In genomic region chr11:62889126-62889483, GRCh38 we compare ENCODE assay signal across 8 cellular contexts. TPM values are rescaled to one million over a fixed set of nuclear protein-coding genes. Genes with fewer than 3 reads are reported as not detected.
DNase-seq lines count a peak whose midpoint lies in the region; ATAC-seq and TF ChIP-seq lines count a peak whose summit lies in the region.
"Had no signal": no experiment of that assay in that cellular context is flagged by ENCODE, and none has a peak within 500 bp of the region (broad histone marks: within the 10 kb centered on the region; RNA-seq: fewer than 3 reads in every experiment).

No MANE protein-coding gene starts in this region.

- H3K27me3 Mint-ChIP-seq in natural killer cell (ENCODE audit: low read depth in 2 of 2) (no peaks in the 10 kb centered on the region), glutamatergic neuron (ENCODE audit: unreplicated experiment) (peaks cover 3% of the 10 kb centered on the region)
- H3K27me3 Mint-ChIP-seq in natural killer cell treated with Interleukin-12 subunit alpha and Interleukin-12 subunit beta and Interleukin-15 and Interleukin-18, amount 100 ng/mL, for 72 hours: no peaks in the 10 kb centered on the region

- peaks cover 8 to 17% of the 10 kb centered on the region in 2 donors for H3K4me1 Mint-ChIP-seq in natural killer cell
- peaks cover 32% of the 10 kb centered on the region in 2 donors for H3K4me1 Mint-ChIP-seq in natural killer cell treated with Interleukin-12 subunit alpha and Interleukin-12 subunit beta and Interleukin-15 and Interleukin-18, amount 100 ng/mL, for 72 hours (ENCODE audit: low read depth in 2 of 2)
- H3K4me1 Mint-ChIP-seq in glutamatergic neuron (ENCODE audit: low read depth, unreplicated experiment): peaks cover 3% of the 10 kb centered on the region

- H3K4me3 Mint-ChIP-seq in natural killer cell (peak overlapping the region; percentile 37), glutamatergic neuron (ENCODE audit: unreplicated experiment) (peak overlapping the region; percentile 25)
- no peak overlapping the region for H3K4me3 Mint-ChIP-seq in natural killer cell treated with Interleukin-12 subunit alpha and Interleukin-12 subunit beta and Interleukin-15 and Interleukin-18, amount 100 ng/mL, for 72 hours

- H3K9me3 Mint-ChIP-seq in natural killer cell (no peaks in the 10 kb centered on the region), glutamatergic neuron (ENCODE audit: unreplicated experiment) (peaks cover 10% of the 10 kb centered on the region)
- no peaks in the 10 kb centered on the region for H3K9me3 Mint-ChIP-seq in natural killer cell treated with Interleukin-12 subunit alpha and Interleukin-12 subunit beta and Interleukin-15 and Interleukin-18, amount 100 ng/mL, for 72 hours

- intact Hi-C loops in natural killer cell (cut with micrococcal nuclease): no loop called here

- peaks cover 23% of the 10 kb centered on the region for H3K36me3 Mint-ChIP-seq in natural killer cell
- H3K36me3 Mint-ChIP-seq in natural killer cell treated with Interleukin-12 subunit alpha and Interleukin-12 subunit beta and Interleukin-15 and Interleukin-18, amount 100 ng/mL, for 72 hours: peaks cover 33% of the 10 kb centered on the region
- H3K36me3 Mint-ChIP-seq in glutamatergic neuron (ENCODE audit: unreplicated experiment): peaks cover 9% of the 10 kb centered on the region

- DNase-seq in natural killer cell (no peak), glutamatergic neuron (no peak), Kasumi-1 (lab: John Stamatoyannopoulos, UW) (no peak), NCI-H82 treated with DMSO at 0.1 percent for 48 hours (lab: John Stamatoyannopoulos, UW; ENCODE audit: unreplicated experiment) (no peak)
- no peak for DNase-seq in natural killer cell treated with Interleukin-12 subunit alpha and Interleukin-12 subunit beta and Interleukin-15 and Interleukin-18, amount 100 ng/mL, for 72 hours (ENCODE audit: low spot score)
- DNase-seq: effector CD8-positive, alpha-beta T cell; NCI-H1417 treated with DMSO at 0.1 percent for 48 hours had no signal

- ATAC-seq in natural killer cell (peak in 1 of 3 donors; percentile 4), HG02885 (IDR thresholded peaks at IDR 0.05; ENCODE audit: poor library complexity, unreplicated experiment) (no peak)
- ATAC-seq in natural killer cell treated with Interleukin-12 subunit alpha and Interleukin-12 subunit beta and Interleukin-15 and Interleukin-18, amount 100 ng/mL, for 72 hours: no peak

- TF ChIP-seq CTCF in natural killer cell (IDR thresholded peaks at IDR 0.05) (no peak), glutamatergic neuron (IDR thresholded peaks at IDR 0.05; ENCODE audit: partially characterized antibody, unreplicated experiment) (no peak)

- H3K27ac Mint-ChIP-seq in natural killer cell (peak overlapping the region; percentile 60 to 69), glutamatergic neuron (ENCODE audit: unreplicated experiment) (peak overlapping the region; percentile 33)
- peak overlapping the region in 1 of 2 donors; percentile 19 for H3K27ac Mint-ChIP-seq in natural killer cell treated with Interleukin-12 subunit alpha and Interleukin-12 subunit beta and Interleukin-15 and Interleukin-18, amount 100 ng/mL, for 72 hours

RNA-seq across cellular contexts. Expression of gene SLC3A2, which starts 8.4 kb away (rescaled TPM):
- total RNA-seq in natural killer cell (100 to 1,000 TPM; 200 to 235 (median 207) TPM), glutamatergic neuron (ENCODE audit: unreplicated experiment) (221 TPM)
- total RNA-seq in natural killer cell treated with Interleukin-12 subunit alpha and Interleukin-12 subunit beta and Interleukin-15 and Interleukin-18, amount 100 ng/mL, for 72 hours: 100 to 1,000 TPM; 234 to 307 TPM

RNA-seq across cellular contexts. Expression of gene CHRM1, which starts 32.1 kb away (rescaled TPM):
- total RNA-seq in natural killer cell: not detected
- not detected for total RNA-seq in natural killer cell treated with Interleukin-12 subunit alpha and Interleukin-12 subunit beta and Interleukin-15 and Interleukin-18, amount 100 ng/mL, for 72 hours
- not detected for total RNA-seq in glutamatergic neuron (ENCODE audit: unreplicated experiment)

RNA-seq across cellular contexts. Expression of gene WDR74, which starts 49.7 kb away (rescaled TPM):
- total RNA-seq in natural killer cell (100 to 1,000 TPM; 151 to 173 (median 171) TPM), glutamatergic neuron (ENCODE audit: unreplicated experiment) (69.0 TPM)
- 100 to 1,000 TPM in 1 of 2 donors, 10 to 100 TPM in 1; 90.4 to 136 TPM for total RNA-seq in natural killer cell treated with Interleukin-12 subunit alpha and Interleukin-12 subunit beta and Interleukin-15 and Interleukin-18, amount 100 ng/mL, for 72 hours

RNA-seq across cellular contexts. Expression of gene TEX54, which starts 56.5 kb away (rescaled TPM):
- total RNA-seq in natural killer cell (not detected), glutamatergic neuron (ENCODE audit: unreplicated experiment) (1.0 TPM)
- total RNA-seq in natural killer cell treated with Interleukin-12 subunit alpha and Interleukin-12 subunit beta and Interleukin-15 and Interleukin-18, amount 100 ng/mL, for 72 hours: 1 to 10 TPM in 1 of 2 donors, not detected in 1; 1.0 TPM

RNA-seq across cellular contexts. Expression of gene STX5, which starts 57.3 kb away (rescaled TPM):
- total RNA-seq in natural killer cell (100 to 1,000 TPM; 138 to 171 (median 166) TPM), glutamatergic neuron (ENCODE audit: unreplicated experiment) (40.7 TPM)
- 10 to 100 TPM; 32.0 to 53.4 TPM for total RNA-seq in natural killer cell treated with Interleukin-12 subunit alpha and Interleukin-12 subunit beta and Interleukin-15 and Interleukin-18, amount 100 ng/mL, for 72 hours
